18 cellular contexts compared by ENCODE assay signal in genomic region chr2:47572136-47572535, GRCh38. TPM values are rescaled to one million over a fixed set of nuclear protein-coding genes. Genes with fewer than 3 reads are reported as not detected.
"Had no signal": no experiment of that assay in that cellular context is flagged by ENCODE, and none has a peak within 500 bp of the region (broad histone marks: within the 10 kb centered on the region; RNA-seq: fewer than 3 reads in every experiment).

No MANE protein-coding gene starts in this region.

- H3K27ac ChIP-seq: esophagus muscularis mucosa, right atrium auricular region, skin epidermis, testis had no signal

- H3K27me3 ChIP-seq: testis had no signal

- H3K4me3 Mint-ChIP-seq: activated CD4-positive, alpha-beta T cell treated with anti-CD3 and anti-CD28 coated beads, Interleukin-2, amount 10 ng/mL, durations not matched to agents 7 days and 5 days; activated naive CD8-positive, alpha-beta T cell had no signal

- H3K9me3 Mint-ChIP-seq: activated CD4-positive, alpha-beta T cell treated with anti-CD3 and anti-CD28 coated beads, Interleukin-2, amount 10 ng/mL, durations not matched to agents 7 days and 5 days had no signal

- H3K27ac Mint-ChIP-seq: activated B cell treated with CpG ODN at 0.5 μM for 24 hours; activated CD4-positive, alpha-beta T cell treated with anti-CD3 and anti-CD28 coated beads, Interleukin-2, amount 10 ng/mL, durations not matched to agents 7 days and 5 days; activated naive CD8-positive, alpha-beta T cell; stimulated activated naive CD8-positive, alpha-beta T cell treated with anti-CD3 and anti-CD28 coated beads, Interleukin-15, amount 100 ng/mL, for 72 hours had no signal

- H3K9me3 ChIP-seq: right atrium auricular region, testis had no signal

- DNase-seq: activated B cell treated with CpG ODN at 0.5 μM for 24 hours; activated CD4-positive, alpha-beta T cell treated with anti-CD3 and anti-CD28 coated beads, Interleukin-2, amount 10 ng/mL, durations not matched to agents 7 days and 5 days; activated effector memory CD4-positive, alpha-beta T cell treated with Interleukin-2 at 50 U/mL for 16 hours; activated T-cell treated with anti-CD3 and anti-CD28 coated beads, Interleukin-2, amount 50 U/mL, for 1 hour; dermis blood vessel endothelial cell; islet precursor cell; mammary epithelial cell; stimulated activated CD4-positive, alpha-beta T cell treated with anti-CD3 and anti-CD28 coated beads, Interleukin-4, amount 100 ng/mL, for 4 hours; stimulated activated naive CD8-positive, alpha-beta T cell treated with anti-CD3 and anti-CD28 coated beads, Interleukin-15, amount 100 ng/mL, for 72 hours; testis had no signal

RNA-seq across cellular contexts. Expression of gene KCNK12, which starts 1.4 kb away (rescaled TPM):
- total RNA-seq: fibroblast of villous mesenchyme, left lobe of liver, mammary epithelial cell, posterior vena cava, right atrium auricular region, ureter had no signal
- polyA plus RNA-seq: mammary epithelial cell had no signal
